8 cellular contexts compared by ENCODE assay signal in the genomic region with DNA sequence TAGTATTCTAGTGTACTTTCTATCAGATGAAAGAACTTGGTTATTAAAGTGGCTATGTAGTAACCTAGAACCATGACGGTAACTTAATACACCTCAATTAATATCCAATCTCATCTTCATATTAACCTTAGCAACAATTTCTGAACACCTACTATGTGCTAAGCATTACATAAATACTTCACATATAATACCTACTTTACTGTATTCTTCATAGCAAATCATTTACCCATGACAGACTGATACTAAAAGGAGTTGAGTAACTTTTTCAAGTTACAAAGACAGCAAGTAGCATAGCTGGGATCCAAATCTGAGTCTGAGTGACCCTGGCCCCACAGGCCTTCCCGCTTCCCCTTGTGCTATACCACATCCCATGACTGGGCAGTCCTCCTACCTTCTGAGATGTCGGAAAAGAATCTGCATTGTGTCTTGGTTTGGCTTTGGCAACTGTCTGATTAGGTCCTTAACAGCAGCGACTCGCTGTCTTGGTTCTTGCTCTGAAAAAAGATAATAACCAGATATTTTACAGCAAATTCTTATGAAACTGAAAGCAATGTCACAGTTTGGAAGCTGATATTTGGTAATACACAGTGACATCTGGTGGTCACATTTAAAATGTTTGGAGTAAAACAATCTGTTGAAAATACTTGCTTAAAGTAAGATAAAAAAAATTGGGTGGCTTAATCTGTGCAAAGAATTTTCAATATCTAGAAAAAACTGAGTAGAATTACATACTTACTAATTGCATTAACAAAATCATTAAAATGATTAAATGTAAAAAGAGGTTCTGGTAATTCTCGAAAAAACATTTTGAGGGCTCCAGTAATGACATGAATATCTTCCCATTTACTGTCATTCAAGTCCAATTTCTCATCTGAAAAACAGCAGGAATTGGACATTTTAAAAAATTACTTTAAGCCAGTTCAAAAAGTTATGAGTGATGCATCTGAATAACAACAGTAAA.
A peak's percentile ranks its signal among the peaks of the same experiment; 100 is the strongest.
DNase-seq lines count a peak whose midpoint lies in the region; ATAC-seq and TF ChIP-seq lines count a peak whose summit lies in the region.

No MANE protein-coding gene starts in this region.

- peak overlapping the region; percentile 55 for H3K4me3 Mint-ChIP-seq in activated naive CD8-positive, alpha-beta T cell treated with anti-CD3 and anti-CD28 coated beads for 36 hours
- no peak overlapping the region for H3K4me3 Mint-ChIP-seq in progenitor cell of endocrine pancreas (ENCODE audit: low read depth)

- peak; percentile 71 for TF ChIP-seq CTCF in progenitor cell of endocrine pancreas (IDR thresholded peaks at IDR 0.05; ENCODE audit: unreplicated experiment)

- no peaks in the 10 kb centered on the region for H3K9me3 Mint-ChIP-seq in activated naive CD8-positive, alpha-beta T cell treated with anti-CD3 and anti-CD28 coated beads for 36 hours
- no peaks in the 10 kb centered on the region for H3K9me3 Mint-ChIP-seq in progenitor cell of endocrine pancreas (ENCODE audit: low read depth)

- ATAC-seq in GM21526 (IDR thresholded peaks at IDR 0.05; ENCODE audit: low FRiP score, unreplicated experiment) (peak; percentile 63), Right ventricle myocardium superior (ENCODE audit: poor library complexity) (peak; percentile 84)

- H3K36me3 Mint-ChIP-seq in activated naive CD8-positive, alpha-beta T cell treated with anti-CD3 and anti-CD28 coated beads for 36 hours, result peaks cover 2% of the 10 kb centered on the region
- H3K36me3 Mint-ChIP-seq in progenitor cell of endocrine pancreas (ENCODE audit: insufficient read depth), result peaks cover 15% of the 10 kb centered on the region

- H3K4me1 Mint-ChIP-seq in activated naive CD8-positive, alpha-beta T cell treated with anti-CD3 and anti-CD28 coated beads for 36 hours, result peaks cover 5% of the 10 kb centered on the region
- no peaks in the 10 kb centered on the region for H3K4me1 Mint-ChIP-seq in progenitor cell of endocrine pancreas (ENCODE audit: low read depth)

- DNase-seq in NCI-H2107 treated with DMSO at 0.1 percent for 48 hours (lab: John Stamatoyannopoulos, UW; ENCODE audit: unreplicated experiment) (peak; percentile 4), NCI-H2107 (lab: John Stamatoyannopoulos, UW) (no peak), NCI-H226 (peak; percentile 10), Right ventricle myocardium superior (no peak), progenitor cell of endocrine pancreas (ENCODE audit: low spot score, unreplicated experiment) (no peak)
- DNase-seq in activated naive CD8-positive, alpha-beta T cell treated with anti-CD3 and anti-CD28 coated beads for 36 hours, result peak; percentile 6
- no peak for DNase-seq in NK-92 treated with Interleukin-12 subunit alpha and Interleukin-12 subunit beta, amount 100 ng/mL, for 24 hours (lab: John Stamatoyannopoulos, UW)

- H3K27ac Mint-ChIP-seq in activated naive CD8-positive, alpha-beta T cell treated with anti-CD3 and anti-CD28 coated beads for 36 hours, result peak overlapping the region; percentile 66
- no peak overlapping the region for H3K27ac Mint-ChIP-seq in progenitor cell of endocrine pancreas

- no peaks in the 10 kb centered on the region for H3K27me3 Mint-ChIP-seq in activated naive CD8-positive, alpha-beta T cell treated with anti-CD3 and anti-CD28 coated beads for 36 hours
- H3K27me3 Mint-ChIP-seq in progenitor cell of endocrine pancreas, result no peaks in the 10 kb centered on the region

- intact Hi-C loops in Right ventricle myocardium superior (cut with DNase I), result loop anchor here (10.0 kb wide), 1 partner anchor 1054 kb away; no protein-coding TSS in a partner anchor

Comparison
In these comparisons a context has a peak if more than half of its experiments do, and no peak if none do; other contexts are left out.
1. DNase-seq: peak in NCI-H2107 treated with DMSO at 0.1 percent for 48 hours (single experiment), NCI-H226 (single experiment) and activated naive CD8-positive, alpha-beta T cell treated with anti-CD3 and anti-CD28 coated beads for 36 hours (single experiment); none in NCI-H2107 (single experiment), Right ventricle myocardium superior (single experiment), progenitor cell of endocrine pancreas (single experiment) and NK-92 treated with Interleukin-12 subunit alpha and Interleukin-12 subunit beta, amount 100 ng/mL, for 24 hours (single experiment).